ENCODE assay signal across 22 cellular contexts in the genomic region with DNA sequence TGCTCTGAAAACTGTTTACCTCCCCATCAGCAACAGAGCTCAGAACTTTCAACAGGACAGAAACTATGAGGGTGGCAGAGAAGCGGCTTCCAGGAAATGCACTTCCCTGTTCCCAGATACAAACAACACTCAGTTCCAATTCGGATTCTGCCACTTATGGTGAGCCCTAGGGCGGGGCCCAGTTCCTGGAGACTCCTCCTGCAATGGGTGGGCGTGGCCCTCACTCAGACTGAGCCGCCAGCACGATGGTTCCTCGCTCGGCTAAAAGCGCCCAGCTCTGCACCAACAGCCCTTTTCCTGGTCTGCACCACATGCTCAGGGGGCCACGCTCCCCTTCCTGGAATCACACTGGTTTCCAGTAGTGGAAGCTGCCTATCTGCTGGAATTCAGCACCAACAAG.
A peak's percentile ranks its signal among the peaks of the same experiment; 100 is the strongest.
DNase-seq lines count a peak whose midpoint lies in the region; ATAC-seq and TF ChIP-seq lines count a peak whose summit lies in the region.
"Had no signal": no experiment of that assay in that cellular context is flagged by ENCODE, and none has a peak within 500 bp of the region (broad histone marks: within the 10 kb centered on the region; RNA-seq: fewer than 3 reads in every experiment).

No MANE protein-coding gene starts in this region.

- TF ChIP-seq CTCF in heart left ventricle (IDR thresholded peaks at IDR 0.05) (no peak), spleen (IDR thresholded peaks at IDR 0.05 in 8 of 11, conservative IDR thresholded peaks at IDR 0.05 in 3 of 11) (no peak)

- 36 to 49% (median 46%) methylated on average over 10 of the region's 10 CpGs for WGBS in heart left ventricle, 4 donors
- 44 to 70% (median 54%) methylated on average over 2 to 10 of the region's 10 CpGs for WGBS in spleen, 5 donors

- ATAC-seq in heart left ventricle: peak in 3 of 4 donors; percentile 41 to 46 (median 42)
- ATAC-seq in Right ventricle myocardium superior (ENCODE audit: poor library complexity): no peak
- ATAC-seq in GM19463 (IDR thresholded peaks at IDR 0.05; ENCODE audit: unreplicated experiment): no peak
- ATAC-seq in HG03097 (IDR thresholded peaks at IDR 0.05; ENCODE audit: low FRiP score, unreplicated experiment): no peak
- ATAC-seq: stimulated activated naive CD8-positive, alpha-beta T cell treated with anti-CD3 and anti-CD28 coated beads, Interleukin-15, amount 100 ng/mL, for 72 hours had no signal

- no peak overlapping the region for H3K27ac ChIP-seq in heart left ventricle
- H3K27ac ChIP-seq in spleen: peak overlapping the region in 5 of 8 donors; percentile 21 to 73 (median 62)
- H3K27ac ChIP-seq: HL-60, sigmoid colon had no signal

- peak in 2 of 5 donors; percentile 34 to 43 for DNase-seq in heart left ventricle
- DNase-seq in Right ventricle myocardium superior: no peak
- DNase-seq in RPMI8226: peak; percentile 50
- peak; percentile 48 for DNase-seq in iPS-NIHi11 (ENCODE audit: low spot score)
- peak; percentile 84 for DNase-seq in spleen
- no peak for DNase-seq in cerebellum (ENCODE audit: low spot score)
- DNase-seq: activated CD4-positive, alpha-beta T cell treated with anti-CD3 and anti-CD28 coated beads for 4 hours; activated CD8-positive, alpha-beta memory T cell treated with anti-CD3 and anti-CD28 coated beads, Interleukin-2, amount 50 U/mL, for 4 hours; activated gamma-delta T cell treated with Interleukin-2 at 50 U/mL for 16 hours; CD4-positive, alpha-beta memory T cell; KBM-7; NCI-H1048; NCI-H2081 treated with DMSO at 0.1 percent for 48 hours; NCI-H524; sigmoid colon; SK-N-SH; stimulated activated CD4-positive, alpha-beta T cell treated with anti-CD3 and anti-CD28 coated beads, Interleukin-1b, Interleukin-23, amount 100 ng/mL, for 48 hours; stimulated activated naive CD8-positive, alpha-beta T cell treated with anti-CD3 and anti-CD28 coated beads, Interleukin-15, amount 100 ng/mL, for 72 hours; T-helper 9 cell had no signal

- TF ChIP-seq POLR2A in heart left ventricle (IDR thresholded peaks at IDR 0.05) (no peak), spleen (IDR thresholded peaks at IDR 0.05) (no peak)

- H3K36me3 ChIP-seq in heart left ventricle (no peaks in the 10 kb centered on the region), spleen (no peaks in the 10 kb centered on the region)
- H3K36me3 ChIP-seq: sigmoid colon had no signal

- peak overlapping the region in 1 of 12 donors; percentile 5 for H3K4me3 ChIP-seq in heart left ventricle
- peak overlapping the region in 1 of 8 donors; percentile 0 for H3K4me3 ChIP-seq in spleen
- H3K4me3 ChIP-seq: sigmoid colon had no signal

- no peaks in the 10 kb centered on the region for H3K4me1 ChIP-seq in heart left ventricle
- peaks cover 0 to 48% (median 24%) of the 10 kb centered on the region in 6 donors for H3K4me1 ChIP-seq in spleen
- H3K4me1 ChIP-seq: sigmoid colon had no signal

- H3K9me3 ChIP-seq in heart left ventricle: no peaks in the 10 kb centered on the region
- H3K9me3 ChIP-seq in spleen: no peaks in the 10 kb centered on the region
- H3K9me3 ChIP-seq: sigmoid colon, SK-N-SH had no signal

- H3K27me3 ChIP-seq in heart left ventricle (peaks cover 0 to 58% (median 19%) of the 10 kb centered on the region in 9 donors), spleen (replicated peaks in 1 of 7) (peaks cover 0 to 63% (median 0%) of the 10 kb centered on the region in 7 donors)

- intact Hi-C loops in heart left ventricle (cut with DNase I): no loop called here
- intact Hi-C loops in Right ventricle myocardium superior (cut with DNase I): no loop called here
- intact Hi-C loops in spleen (cut with DNase I; ENCODE audit: low total_unique reads): no loop called here

Comparison
In these comparisons a context has a peak if more than half of its experiments do, and no peak if none do; other contexts are left out.
1. ATAC-seq: peak in heart left ventricle (3 of 4); none in Right ventricle myocardium superior (single experiment), GM19463 (single experiment) and HG03097 (single experiment).
2. DNase-seq: peak in RPMI8226 (single experiment), iPS-NIHi11 (single experiment) and spleen (single experiment); none in Right ventricle myocardium superior (single experiment) and cerebellum (single experiment).
3. H3K27ac ChIP-seq: peak in spleen (5 of 8); none in heart left ventricle (0 of 12).